11 cellular contexts compared by ENCODE assay signal in the genomic region with DNA sequence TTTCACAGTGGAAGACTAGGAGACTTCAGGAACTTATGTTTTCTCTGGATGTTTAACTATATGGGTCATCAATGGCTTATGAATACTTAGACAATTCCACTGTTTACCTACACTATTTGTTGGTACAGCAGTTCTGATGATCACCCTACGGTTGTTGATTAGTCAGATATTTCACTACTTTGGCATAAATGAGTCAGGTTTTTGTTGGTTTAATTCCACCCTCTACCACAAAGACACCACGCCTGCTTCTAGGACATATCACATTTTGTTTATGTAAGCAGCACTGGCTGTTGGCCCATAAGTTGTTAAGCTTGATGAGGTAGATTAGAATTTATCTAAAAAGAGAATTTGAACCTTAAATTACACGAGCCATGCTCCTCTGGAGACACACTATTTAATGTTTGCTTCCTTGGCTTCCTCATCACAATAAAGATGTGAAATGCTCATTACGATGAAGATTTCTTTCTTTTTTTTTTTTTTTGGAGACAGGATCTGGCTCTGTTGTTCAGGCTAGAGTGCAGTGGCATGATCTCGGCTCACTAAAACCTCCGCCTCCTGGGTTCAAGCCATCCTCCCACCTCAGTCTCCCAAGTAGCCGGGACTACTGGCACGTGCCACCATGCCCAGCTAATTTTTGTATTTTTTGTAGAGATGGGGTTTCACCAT. TPM values are rescaled to one million over a fixed set of nuclear protein-coding genes. Genes with fewer than 3 reads are reported as not detected.
DNase-seq lines count a peak whose midpoint lies in the region; ATAC-seq, FAIRE-seq and TF ChIP-seq lines count a peak whose summit lies in the region.
"Had no signal": no experiment of that assay in that cellular context is flagged by ENCODE, and none has a peak within 500 bp of the region (broad histone marks: within the 10 kb centered on the region; RNA-seq: fewer than 3 reads in every experiment).

No MANE protein-coding gene starts in this region.

- H3K36me3 Mint-ChIP-seq in activated T-helper 17 cell treated with anti-CD3 and anti-CD28 coated beads, Interleukin-2, amount 50 U/mL, for 72 hours (ENCODE audit: low read depth): peaks cover 46% of the 10 kb centered on the region
- H3K36me3 Mint-ChIP-seq in mesothelial cell of epicardium: peaks cover 34% of the 10 kb centered on the region

- H3K9me1 ChIP-seq in keratinocyte (ENCODE audit: control insufficient read depth, extremely low read depth, insufficient read depth, low read length): no peaks in the 10 kb centered on the region

- peaks cover 33% of the 10 kb centered on the region for H3K79me2 ChIP-seq in keratinocyte (ENCODE audit: control insufficient read depth, insufficient read depth, low read length)

- no peaks in the 10 kb centered on the region for H3K27me3 ChIP-seq in keratinocyte (ENCODE audit: control insufficient read depth, extremely low read depth, insufficient read depth, low read length)

- no peaks in the 10 kb centered on the region for H3K9me3 ChIP-seq in keratinocyte (ENCODE audit: control insufficient read depth, low read depth, low read length)

- ATAC-seq in activated T-helper 17 cell treated with anti-CD3 and anti-CD28 coated beads, Interleukin-2, amount 50 U/mL, for 72 hours (replicated peaks): peak; percentile 38
- no peak for ATAC-seq in GM18511 (IDR thresholded peaks at IDR 0.05; ENCODE audit: unreplicated experiment)
- ATAC-seq in GM19351 (IDR thresholded peaks at IDR 0.05; ENCODE audit: unreplicated experiment): no peak

- H3K4me3 ChIP-seq in keratinocyte (ENCODE audit: control insufficient read depth in 2 of 3, extremely low read depth in 1 of 3, insufficient read depth in 2 of 3, low read depth in 1 of 3, low read length in 3 of 3): no peak overlapping the region

- H3K9me3 Mint-ChIP-seq in activated T-helper 17 cell treated with anti-CD3 and anti-CD28 coated beads, Interleukin-2, amount 50 U/mL, for 72 hours: no peaks in the 10 kb centered on the region
- H3K9me3 Mint-ChIP-seq in mesothelial cell of epicardium: peaks cover 12% of the 10 kb centered on the region

- peak overlapping the region; percentile 24 for H3K4me3 Mint-ChIP-seq in activated T-helper 17 cell treated with anti-CD3 and anti-CD28 coated beads, Interleukin-2, amount 50 U/mL, for 72 hours
- H3K4me3 Mint-ChIP-seq in mesothelial cell of epicardium: no peak overlapping the region

- H2AFZ ChIP-seq in keratinocyte (ENCODE audit: control insufficient read depth, low read length): no peak overlapping the region

- TF ChIP-seq CTCF in keratinocyte (optimal IDR thresholded peaks at IDR 0.05 in 1 of 3, IDR thresholded peaks at IDR 0.05 in 1 of 3, conservative IDR thresholded peaks at IDR 0.05 in 1 of 3; ENCODE audit: extremely low read depth in 1 of 3, insufficient read depth in 2 of 3, low read length in 3 of 3): no peak
- TF ChIP-seq CTCF in mesothelial cell of epicardium (IDR thresholded peaks at IDR 0.05; ENCODE audit: unreplicated experiment): no peak

- H3K36me3 ChIP-seq in keratinocyte (ENCODE audit: control insufficient read depth in 2 of 2, extremely low read depth in 1 of 2, insufficient read depth in 2 of 2, low read length in 2 of 2): peaks cover 0 to 6% of the 10 kb centered on the region in 2 experiments

- FAIRE-seq in keratinocyte (lab: Jason Lieb, UNC): no peak

- H3K9ac ChIP-seq in keratinocyte (ENCODE audit: control insufficient read depth, extremely low read depth, insufficient read depth, low read length): no peak overlapping the region

- no peak overlapping the region for H3K4me2 ChIP-seq in keratinocyte (ENCODE audit: control insufficient read depth, extremely low read depth, insufficient read depth, low read depth, low read length)

- peak; percentile 78 for DNase-seq in ELR (ENCODE audit: low read depth)
- DNase-seq in LHCN-M2 (ENCODE audit: low read depth): peak; percentile 90
- peak; percentile 40 for DNase-seq in keratinocyte (ENCODE audit: low read depth, low spot score)
- no peak for DNase-seq in mesothelial cell of epicardium (ENCODE audit: low spot score in 2 of 2, unreplicated experiment in 2 of 2)
- DNase-seq: DMS153; glutamatergic neuron; NCI-H2171; stimulated activated CD4-positive, alpha-beta T cell treated with anti-CD3 and anti-CD28 coated beads, Interleukin-4, amount 100 ng/mL, for 24 hours had no signal

- peak overlapping the region; percentile 82 for H3K27ac Mint-ChIP-seq in activated T-helper 17 cell treated with anti-CD3 and anti-CD28 coated beads, Interleukin-2, amount 50 U/mL, for 72 hours
- no peak overlapping the region for H3K27ac Mint-ChIP-seq in mesothelial cell of epicardium

- H4K20me1 ChIP-seq in keratinocyte (ENCODE audit: control insufficient read depth, extremely low read depth, insufficient read depth, low read length): peaks cover 3% of the 10 kb centered on the region

- peak overlapping the region; percentile 62 for H3K27ac ChIP-seq in keratinocyte (ENCODE audit: control insufficient read depth, insufficient read depth, low read length)

- peaks cover 22% of the 10 kb centered on the region for H3K4me1 ChIP-seq in keratinocyte (ENCODE audit: control insufficient read depth, extremely low read depth, insufficient read depth, low read length)

- dilution Hi-C loops in keratinocyte (cut with MboI; ENCODE audit: extremely low pct_ligation_motif_present, low sequenced_read_pairs): loop anchor here (25.0 kb wide), 1 partner anchor 105 kb away; a partner anchor contains a TSS

- H3K4me1 Mint-ChIP-seq in activated T-helper 17 cell treated with anti-CD3 and anti-CD28 coated beads, Interleukin-2, amount 50 U/mL, for 72 hours: peaks cover 20% of the 10 kb centered on the region
- H3K4me1 Mint-ChIP-seq in mesothelial cell of epicardium: peaks cover 32% of the 10 kb centered on the region

- H3K27me3 Mint-ChIP-seq in activated T-helper 17 cell treated with anti-CD3 and anti-CD28 coated beads, Interleukin-2, amount 50 U/mL, for 72 hours: no peaks in the 10 kb centered on the region
- H3K27me3 Mint-ChIP-seq in mesothelial cell of epicardium (ENCODE audit: low read depth): no peaks in the 10 kb centered on the region

RNA-seq across cellular contexts. Expression of a gene that starts 4.3 kb away (rescaled TPM):
- total RNA-seq in LHCN-M2 (2014; rRNA removed): 51.2 and 61.8 TPM in 2 replicates
- 40.6 TPM for polyA plus RNA-seq in LHCN-M2 (2012)
- 10 to 100 TPM; 24.2 to 36.9 TPM for total RNA-seq in activated T-helper 17 cell treated with anti-CD3 and anti-CD28 coated beads, Interleukin-2, amount 50 U/mL, for 72 hours
- 33.9 to 70.5 TPM (median 52.9 TPM) in 3 replicates for polyA plus RNA-seq in keratinocyte
- 46.7 TPM for polyA plus RNA-seq in keratinocyte (2011; ENCODE audit: low read depth)
- polyA plus RNA-seq in keratinocyte (2011; cell fraction: cytosol; rRNA removed): 59.4 and 93.2 TPM in 2 replicates
- 34.0 and 40.6 TPM in 2 replicates for polyA plus RNA-seq in keratinocyte (2011; cell fraction: nucleus; rRNA removed)
- 54.6 and 76.8 TPM in 2 replicates for polyA plus RNA-seq in keratinocyte (2012; ENCODE audit: low replicate concordance)
- polyA minus RNA-seq in keratinocyte: 10.6 to 40.8 TPM (median 20.3 TPM) in 3 replicates
- 28.8 TPM for polyA minus RNA-seq in keratinocyte (2011; cell fraction: cytosol; rRNA and poly(A)+ RNA removed)
- polyA minus RNA-seq in keratinocyte (2011; cell fraction: nucleus; rRNA and poly(A)+ RNA removed): 11.8 and 22.5 TPM in 2 replicates
- 42.7 to 49.1 TPM (median 45.9 TPM) in 3 replicates for total RNA-seq in mesothelial cell of epicardium

RNA-seq across cellular contexts. Expression of a gene that starts 6.2 kb away (rescaled TPM):
- total RNA-seq in LHCN-M2 (2014; rRNA removed): 17.4 and 20.3 TPM in 2 replicates
- 3.7 TPM for polyA plus RNA-seq in LHCN-M2 (2012)
- total RNA-seq in activated T-helper 17 cell treated with anti-CD3 and anti-CD28 coated beads, Interleukin-2, amount 50 U/mL, for 72 hours: 10 to 100 TPM; 28.1 to 46.5 TPM
- 2.9 to 5.5 TPM (median 4.1 TPM) in 3 replicates for polyA plus RNA-seq in keratinocyte
- 5.0 TPM for polyA plus RNA-seq in keratinocyte (2011; ENCODE audit: low read depth)
- polyA plus RNA-seq in keratinocyte (2011; cell fraction: cytosol; rRNA removed): 1.8 and 3.2 TPM in 2 replicates
- polyA plus RNA-seq in keratinocyte (2011; cell fraction: nucleus; rRNA removed): 3.0 and 4.4 TPM in 2 replicates
- 1.8 and 4.1 TPM in 2 replicates for polyA plus RNA-seq in keratinocyte (2012; ENCODE audit: low replicate concordance)
- polyA minus RNA-seq in keratinocyte: 0.98 to 4.3 TPM (median 1.5 TPM) in 3 replicates
- polyA minus RNA-seq in keratinocyte (2011; cell fraction: cytosol; rRNA and poly(A)+ RNA removed): 1.7 TPM
- polyA minus RNA-seq in keratinocyte (2011; cell fraction: nucleus; rRNA and poly(A)+ RNA removed): 2.2 and 5.2 TPM in 2 replicates
- total RNA-seq in mesothelial cell of epicardium: 12.6 to 15.8 TPM (median 15.1 TPM) in 3 replicates

RNA-seq across cellular contexts. Expression of a gene that starts 37.9 kb away (rescaled TPM):
- total RNA-seq in LHCN-M2 (2014; rRNA removed): 36.4 and 41.8 TPM in 2 replicates
- 52.2 TPM for polyA plus RNA-seq in LHCN-M2 (2012)
- total RNA-seq in activated T-helper 17 cell treated with anti-CD3 and anti-CD28 coated beads, Interleukin-2, amount 50 U/mL, for 72 hours: 10 to 100 TPM; 38.2 to 40.8 TPM
- polyA plus RNA-seq in keratinocyte: 16.0 to 26.2 TPM (median 22.1 TPM) in 3 replicates
- polyA plus RNA-seq in keratinocyte (2011; ENCODE audit: low read depth): 10.9 TPM
- polyA plus RNA-seq in keratinocyte (2011; cell fraction: cytosol; rRNA removed): 28.9 and 32.7 TPM in 2 replicates
- 37.1 and 44.0 TPM in 2 replicates for polyA plus RNA-seq in keratinocyte (2011; cell fraction: nucleus; rRNA removed)
- polyA plus RNA-seq in keratinocyte (2012; ENCODE audit: low replicate concordance): 10.0 and 20.4 TPM in 2 replicates
- 26.6 to 63.7 TPM (median 51.4 TPM) in 3 replicates for polyA minus RNA-seq in keratinocyte
- 48.2 TPM for polyA minus RNA-seq in keratinocyte (2011; cell fraction: cytosol; rRNA and poly(A)+ RNA removed)
- 25.6 and 55.2 TPM in 2 replicates for polyA minus RNA-seq in keratinocyte (2011; cell fraction: nucleus; rRNA and poly(A)+ RNA removed)
- total RNA-seq in mesothelial cell of epicardium: 59.3 to 62.2 TPM (median 59.4 TPM) in 3 replicates

Comparison
In these comparisons a context has a peak if more than half of its experiments do, and no peak if none do; other contexts are left out.
1. DNase-seq: peak in ELR (single experiment), LHCN-M2 (single experiment) and keratinocyte (single experiment); none in mesothelial cell of epicardium (0 of 2).